Comparison of ENCODE assay signal across 2 cellular contexts in the genomic region with DNA sequence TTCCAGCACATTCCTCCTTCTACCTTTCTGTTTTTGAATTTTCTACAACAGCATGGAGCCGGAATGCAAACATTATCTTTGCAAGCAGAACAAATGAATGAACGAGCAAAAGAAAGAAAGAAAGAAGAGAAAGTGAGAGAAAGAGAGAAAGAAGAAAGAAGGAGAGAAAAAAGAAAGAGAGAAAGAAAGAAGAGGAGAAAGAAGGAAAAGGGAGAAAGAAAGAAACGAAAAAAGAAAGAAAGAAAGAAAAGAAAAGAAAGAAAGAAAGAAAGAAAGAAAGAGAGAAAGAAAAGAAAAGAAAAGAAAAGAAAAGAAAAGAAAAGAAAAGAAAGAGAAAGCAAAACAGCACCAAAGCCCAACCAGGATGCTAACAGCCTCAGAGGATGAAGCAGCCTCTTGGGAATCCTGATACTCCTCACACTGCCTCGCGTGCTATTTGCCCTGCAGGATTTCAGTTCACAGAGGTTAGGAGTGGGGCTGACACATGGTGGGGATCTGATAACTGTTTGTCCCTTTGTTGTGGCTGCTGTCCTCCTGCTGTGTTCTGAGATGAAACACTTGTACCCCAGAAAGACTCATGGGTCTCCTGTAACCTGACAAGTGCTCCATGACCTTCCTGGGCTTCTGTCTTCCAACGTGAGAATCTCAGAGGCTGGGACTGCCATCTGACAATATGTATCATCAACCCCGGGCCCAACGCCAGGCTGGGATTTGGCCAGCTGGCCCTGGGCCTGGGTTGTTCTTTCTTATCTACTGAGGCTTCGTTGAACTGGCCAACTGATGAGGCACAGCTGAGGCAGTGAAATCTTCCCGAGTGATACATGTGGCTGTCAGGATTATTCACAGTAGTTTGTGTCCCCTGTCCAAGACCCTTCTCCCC.
TF ChIP-seq lines count a peak whose summit lies in the region.

No MANE protein-coding gene starts in this region.

TF ChIP-seq in liver, 16 proteins besides CTCF, POLR2A, EP300 and RAD21 (continued from another document):
- TF ChIP-seq, protein P1, sequence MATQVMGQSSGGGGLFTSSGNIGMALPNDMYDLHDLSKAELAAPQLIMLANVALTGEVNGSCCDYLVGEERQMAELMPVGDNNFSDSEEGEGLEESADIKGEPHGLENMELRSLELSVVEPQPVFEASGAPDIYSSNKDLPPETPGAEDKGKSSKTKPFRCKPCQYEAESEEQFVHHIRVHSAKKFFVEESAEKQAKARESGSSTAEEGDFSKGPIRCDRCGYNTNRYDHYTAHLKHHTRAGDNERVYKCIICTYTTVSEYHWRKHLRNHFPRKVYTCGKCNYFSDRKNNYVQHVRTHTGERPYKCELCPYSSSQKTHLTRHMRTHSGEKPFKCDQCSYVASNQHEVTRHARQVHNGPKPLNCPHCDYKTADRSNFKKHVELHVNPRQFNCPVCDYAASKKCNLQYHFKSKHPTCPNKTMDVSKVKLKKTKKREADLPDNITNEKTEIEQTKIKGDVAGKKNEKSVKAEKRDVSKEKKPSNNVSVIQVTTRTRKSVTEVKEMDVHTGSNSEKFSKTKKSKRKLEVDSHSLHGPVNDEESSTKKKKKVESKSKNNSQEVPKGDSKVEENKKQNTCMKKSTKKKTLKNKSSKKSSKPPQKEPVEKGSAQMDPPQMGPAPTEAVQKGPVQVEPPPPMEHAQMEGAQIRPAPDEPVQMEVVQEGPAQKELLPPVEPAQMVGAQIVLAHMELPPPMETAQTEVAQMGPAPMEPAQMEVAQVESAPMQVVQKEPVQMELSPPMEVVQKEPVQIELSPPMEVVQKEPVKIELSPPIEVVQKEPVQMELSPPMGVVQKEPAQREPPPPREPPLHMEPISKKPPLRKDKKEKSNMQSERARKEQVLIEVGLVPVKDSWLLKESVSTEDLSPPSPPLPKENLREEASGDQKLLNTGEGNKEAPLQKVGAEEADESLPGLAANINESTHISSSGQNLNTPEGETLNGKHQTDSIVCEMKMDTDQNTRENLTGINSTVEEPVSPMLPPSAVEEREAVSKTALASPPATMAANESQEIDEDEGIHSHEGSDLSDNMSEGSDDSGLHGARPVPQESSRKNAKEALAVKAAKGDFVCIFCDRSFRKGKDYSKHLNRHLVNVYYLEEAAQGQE (IDR thresholded peaks at IDR 0.05) = no peak
- TF ChIP-seq NR2F2 (IDR thresholded peaks at IDR 0.05) (peak; percentile 82), FOXA1 (IDR thresholded peaks at IDR 0.05) (no peak)
TF ChIP-seq in liver: peak in this region for 2.

TF ChIP-seq in HepG2, 621 proteins besides CTCF, POLR2A, EP300 and RAD21:
- TF ChIP-seq, protein P2, sequence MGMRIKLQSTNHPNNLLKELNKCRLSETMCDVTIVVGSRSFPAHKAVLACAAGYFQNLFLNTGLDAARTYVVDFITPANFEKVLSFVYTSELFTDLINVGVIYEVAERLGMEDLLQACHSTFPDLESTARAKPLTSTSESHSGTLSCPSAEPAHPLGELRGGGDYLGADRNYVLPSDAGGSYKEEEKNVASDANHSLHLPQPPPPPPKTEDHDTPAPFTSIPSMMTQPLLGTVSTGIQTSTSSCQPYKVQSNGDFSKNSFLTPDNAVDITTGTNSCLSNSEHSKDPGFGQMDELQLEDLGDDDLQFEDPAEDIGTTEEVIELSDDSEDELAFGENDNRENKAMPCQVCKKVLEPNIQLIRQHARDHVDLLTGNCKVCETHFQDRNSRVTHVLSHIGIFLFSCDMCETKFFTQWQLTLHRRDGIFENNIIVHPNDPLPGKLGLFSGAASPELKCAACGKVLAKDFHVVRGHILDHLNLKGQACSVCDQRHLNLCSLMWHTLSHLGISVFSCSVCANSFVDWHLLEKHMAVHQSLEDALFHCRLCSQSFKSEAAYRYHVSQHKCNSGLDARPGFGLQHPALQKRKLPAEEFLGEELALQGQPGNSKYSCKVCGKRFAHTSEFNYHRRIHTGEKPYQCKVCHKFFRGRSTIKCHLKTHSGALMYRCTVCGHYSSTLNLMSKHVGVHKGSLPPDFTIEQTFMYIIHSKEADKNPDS (CRISPR knock-in tag; IDR thresholded peaks at IDR 0.05) = no peak
- TF ChIP-seq NFKBIZ (CRISPR knock-in tag; IDR thresholded peaks at IDR 0.05) (no peak), ZNF382 (CRISPR knock-in tag; IDR thresholded peaks at IDR 0.05; ENCODE audit: borderline replicate concordance) (no peak), CHD4 (IDR thresholded peaks at IDR 0.05; ENCODE audit: borderline replicate concordance, low read length) (no peak)
- TF ChIP-seq, protein P3, sequence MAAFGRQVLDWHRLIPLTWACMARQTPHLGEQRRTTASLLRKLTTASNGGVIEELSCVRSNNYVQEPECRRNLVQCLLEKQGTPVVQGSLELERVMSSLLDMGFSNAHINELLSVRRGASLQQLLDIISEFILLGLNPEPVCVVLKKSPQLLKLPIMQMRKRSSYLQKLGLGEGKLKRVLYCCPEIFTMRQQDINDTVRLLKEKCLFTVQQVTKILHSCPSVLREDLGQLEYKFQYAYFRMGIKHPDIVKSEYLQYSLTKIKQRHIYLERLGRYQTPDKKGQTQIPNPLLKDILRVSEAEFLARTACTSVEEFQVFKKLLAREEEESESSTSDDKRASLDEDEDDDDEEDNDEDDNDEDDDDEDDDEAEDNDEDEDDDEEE (CRISPR knock-in tag; IDR thresholded peaks at IDR 0.05) = no peak
TF ChIP-seq in HepG2: peak in this region for 0.
